Comparison of ENCODE assay signal across 13 cellular contexts in genomic region chr4:48902266-48902665, GRCh38. TPM values are rescaled to one million over a fixed set of nuclear protein-coding genes. Genes with fewer than 3 reads are reported as not detected.
A peak's percentile ranks its signal among the peaks of the same experiment; 100 is the strongest.
DNase-seq lines count a peak whose midpoint lies in the region; ATAC-seq and TF ChIP-seq lines count a peak whose summit lies in the region.
"Had no signal": no experiment of that assay in that cellular context is flagged by ENCODE, and none has a peak within 500 bp of the region (broad histone marks: within the 10 kb centered on the region; RNA-seq: fewer than 3 reads in every experiment).

No MANE protein-coding gene starts in this region.

- H2AFZ ChIP-seq in osteoblast (ENCODE audit: low read length), result no peak overlapping the region

- H3K36me3 ChIP-seq in colonic mucosa (no peaks in the 10 kb centered on the region), osteoblast (ENCODE audit: insufficient read depth, low read length) (peaks cover 4% of the 10 kb centered on the region)

- intact Hi-C loops in colonic mucosa (cut with DNase I) (loop anchor here (10.0 kb wide), 1 partner anchor 127 kb away; no protein-coding TSS in a partner anchor), cardiac septum (cut with DNase I) (no loop called here)

- H3K79me2 ChIP-seq in osteoblast (ENCODE audit: insufficient read depth, low read length), result peaks cover 12% of the 10 kb centered on the region

- H3K4me3 ChIP-seq in colonic mucosa (no peak overlapping the region), osteoblast (ENCODE audit: insufficient read depth, low read length) (no peak overlapping the region)
- H3K4me3 ChIP-seq: sigmoid colon had no signal

- H3K27me3 ChIP-seq in colonic mucosa, result no peaks in the 10 kb centered on the region
- H3K27me3 ChIP-seq in osteoblast (ENCODE audit: insufficient read depth, low read length), result no peaks in the 10 kb centered on the region
- H3K27me3 ChIP-seq: sigmoid colon had no signal

- peak overlapping the region; percentile 24 for H3K27ac ChIP-seq in colonic mucosa
- H3K27ac ChIP-seq in osteoblast (ENCODE audit: low read depth, low read length), result no peak overlapping the region
- H3K27ac ChIP-seq: sigmoid colon had no signal

- DNase-seq in GM03348 (ENCODE audit: low spot score) (peak; percentile 10), NCI-H2171 treated with DMSO at 0.1 percent for 48 hours (lab: John Stamatoyannopoulos, UW) (peak; percentile 63), colonic mucosa (peak; percentile 49), osteoblast (ENCODE audit: insufficient read length, low spot score, missing footprints) (peak; percentile 89), cardiac septum (ENCODE audit: low spot score) (no peak)
- no peak for DNase-seq in stimulated activated CD8-positive, alpha-beta memory T cell treated with anti-CD3 and anti-CD28 coated beads, Interleukin-4, amount 100 ng/mL, for 48 hours
- DNase-seq in activated CD4-positive, alpha-beta T cell treated with anti-CD3 and anti-CD28 coated beads for 48 hours, result no peak
- DNase-seq: activated CD4-positive, alpha-beta T cell treated with anti-CD3 and anti-CD28 coated beads, Interleukin-2, amount 50 U/mL, for 1 hour; head of caudate nucleus; sigmoid colon; T-helper 17 cell had no signal

- ATAC-seq in HG03139 (IDR thresholded peaks at IDR 0.05; ENCODE audit: unreplicated experiment), result no peak
- ATAC-seq: activated T-helper 17 cell treated with anti-CD3 and anti-CD28 coated beads, Interleukin-2, amount 50 U/mL, for 72 hours; T-helper 17 cell had no signal

- H4K20me1 ChIP-seq in osteoblast (ENCODE audit: insufficient read depth, low read length), result peaks cover 2% of the 10 kb centered on the region

- H3K9me3 ChIP-seq in colonic mucosa (no peaks in the 10 kb centered on the region), osteoblast (ENCODE audit: low read depth, low read length) (no peaks in the 10 kb centered on the region)
- H3K9me3 ChIP-seq: sigmoid colon had no signal

- H3K9ac ChIP-seq in colonic mucosa (ENCODE audit: low read depth in 2 of 2, low read length in 2 of 2), result no peak overlapping the region

- no peak overlapping the region for H3K4me2 ChIP-seq in osteoblast (ENCODE audit: insufficient read depth, low read length)

- TF ChIP-seq CTCF in colonic mucosa (IDR thresholded peaks at IDR 0.05) (no peak), osteoblast (IDR thresholded peaks at IDR 0.05; ENCODE audit: extremely low read depth, low read depth, low read length) (no peak)

- H3K4me1 ChIP-seq in colonic mucosa (no peaks in the 10 kb centered on the region), osteoblast (ENCODE audit: insufficient read depth, low read length) (peaks cover 47% of the 10 kb centered on the region)

RNA-seq across cellular contexts. Expression of gene OCIAD2, which starts 4.3 kb away (rescaled TPM):
- total RNA-seq in colonic mucosa (100 to 1,000 TPM in 1 of 2 donors, 10 to 100 TPM in 1; 55.7 to 124 TPM), osteoblast (7.6 and 8.0 TPM in 2 replicates), cardiac septum (8.9 TPM)

Comparison
In these comparisons a context has a peak if more than half of its experiments do, and no peak if none do; other contexts are left out.
1. DNase-seq: peak in GM03348 (single experiment), NCI-H2171 treated with DMSO at 0.1 percent for 48 hours (single experiment), colonic mucosa (single experiment) and osteoblast (single experiment); none in stimulated activated CD8-positive, alpha-beta memory T cell treated with anti-CD3 and anti-CD28 coated beads, Interleukin-4, amount 100 ng/mL, for 48 hours (single experiment), activated CD4-positive, alpha-beta T cell treated with anti-CD3 and anti-CD28 coated beads for 48 hours (single experiment) and cardiac septum (single experiment).